In genomic region chr4:41692717-41693345, GRCh38 we compare ENCODE assay signal across 9 cellular contexts. TPM values are rescaled to one million over a fixed set of nuclear protein-coding genes. Genes with fewer than 3 reads are reported as not detected.
DNase-seq lines count a peak whose midpoint lies in the region; ATAC-seq and TF ChIP-seq lines count a peak whose summit lies in the region.
"Had no signal": no experiment of that assay in that cellular context is flagged by ENCODE, and none has a peak within 500 bp of the region (broad histone marks: within the 10 kb centered on the region; RNA-seq: fewer than 3 reads in every experiment).

No MANE protein-coding gene starts in this region.

- H3K9ac ChIP-seq in adipocyte (ENCODE audit: low read length): no peak overlapping the region

- H3K9me3 Mint-ChIP-seq in natural killer cell: peaks cover 0 to 2% of the 10 kb centered on the region in 2 donors

- no peaks in the 10 kb centered on the region for H3K36me3 Mint-ChIP-seq in natural killer cell

- no peaks in the 10 kb centered on the region for H3K4me1 Mint-ChIP-seq in natural killer cell

- no peak for TF ChIP-seq EP300 in sigmoid colon (IDR thresholded peaks at IDR 0.05)

- H3K27me3 ChIP-seq in adipocyte (replicated peaks; ENCODE audit: control insufficient read depth, insufficient read depth, low read length) (no peaks in the 10 kb centered on the region), sigmoid colon (no peaks in the 10 kb centered on the region)

- H3K4me3 Mint-ChIP-seq in natural killer cell: no peak overlapping the region

- WGBS in sigmoid colon, 2 donors: 20 to 50% methylated on average over 12 of the region's 12 CpGs

- TF ChIP-seq CTCF in sigmoid colon (IDR thresholded peaks at IDR 0.05): peak in 3 of 4 experiments; percentile 57 to 74 (median 60)
- TF ChIP-seq CTCF in natural killer cell (IDR thresholded peaks at IDR 0.05): no peak

- intact Hi-C loops in left cardiac atrium (cut with DNase I) (loop anchor here (5.0 kb wide), 2 partner anchors 189 to 194 kb away; no protein-coding TSS in a partner anchor), sigmoid colon (cut with DNase I) (loop anchor here (2.0 kb wide), 1 partner anchor 196 kb away; no protein-coding TSS in a partner anchor), natural killer cell (cut with micrococcal nuclease) (no loop called here)

- no peaks in the 10 kb centered on the region for H3K4me1 ChIP-seq in adipocyte (ENCODE audit: control insufficient read depth, insufficient read depth, low read length)
- H3K4me1 ChIP-seq in sigmoid colon: no peaks in the 10 kb centered on the region

- peak; percentile 26 for DNase-seq in COLO668 (lab: John Stamatoyannopoulos, UW; ENCODE audit: unreplicated experiment)
- DNase-seq in NOMO-1 treated with DMSO at 0.1 percent for 48 hours (lab: John Stamatoyannopoulos, UW; ENCODE audit: unreplicated experiment): peak; percentile 67
- DNase-seq in adipocyte (ENCODE audit: low read depth): peak; percentile 83
- DNase-seq in left cardiac atrium: peak; percentile 41
- DNase-seq in sigmoid colon: peak; percentile 63
- no peak for DNase-seq in natural killer cell

- no peak for TF ChIP-seq POLR2A in sigmoid colon (IDR thresholded peaks at IDR 0.05)

- H3K27ac Mint-ChIP-seq in natural killer cell: no peak overlapping the region

- H3K36me3 ChIP-seq in adipocyte (ENCODE audit: control insufficient read depth, insufficient read depth, low read length, severe bottlenecking): no peaks in the 10 kb centered on the region
- peaks cover 0 to 53% (median 11%) of the 10 kb centered on the region in 4 donors for H3K36me3 ChIP-seq in sigmoid colon

- no peaks in the 10 kb centered on the region for H3K27me3 Mint-ChIP-seq in natural killer cell (ENCODE audit: low read depth in 2 of 2)

- ATAC-seq in GM19351 (IDR thresholded peaks at IDR 0.05; ENCODE audit: unreplicated experiment) (peak; percentile 93), HG03558 (IDR thresholded peaks at IDR 0.05; ENCODE audit: extremely low read depth, unreplicated experiment) (peak; percentile 73), left cardiac atrium (peak; percentile 77 to 82), natural killer cell (no peak)

- H3K4me3 ChIP-seq in adipocyte (ENCODE audit: low read length) (no peak overlapping the region), sigmoid colon (no peak overlapping the region)
- H3K4me3 ChIP-seq: skin epidermis had no signal

- no peak overlapping the region for H3K27ac ChIP-seq in sigmoid colon
- H3K27ac ChIP-seq: skin epidermis had no signal

- H3K9me3 ChIP-seq in adipocyte (ENCODE audit: control insufficient read depth, low read length) (no peaks in the 10 kb centered on the region), sigmoid colon (no peaks in the 10 kb centered on the region)

RNA-seq across cellular contexts. Expression of gene PHOX2B, which starts 55.7 kb away (rescaled TPM):
- total RNA-seq in left cardiac atrium (not detected), sigmoid colon (1 to 10 TPM in 3 of 4 donors, under 1 TPM in 1; 0.33 to 3.6 (median 2.9) TPM), natural killer cell (not detected)
- polyA plus RNA-seq in sigmoid colon: 1 to 10 TPM in 1 of 3 donors, under 1 TPM in 1, not detected in 1; 0.60 to 1.6 TPM

Comparison
In these comparisons a context has a peak if more than half of its experiments do, and no peak if none do; other contexts are left out.
1. ATAC-seq: peak in GM19351 (single experiment), HG03558 (single experiment) and left cardiac atrium (2 of 2); none in natural killer cell (0 of 3).